1 cellular context compared by ENCODE assay signal in the genomic region with DNA sequence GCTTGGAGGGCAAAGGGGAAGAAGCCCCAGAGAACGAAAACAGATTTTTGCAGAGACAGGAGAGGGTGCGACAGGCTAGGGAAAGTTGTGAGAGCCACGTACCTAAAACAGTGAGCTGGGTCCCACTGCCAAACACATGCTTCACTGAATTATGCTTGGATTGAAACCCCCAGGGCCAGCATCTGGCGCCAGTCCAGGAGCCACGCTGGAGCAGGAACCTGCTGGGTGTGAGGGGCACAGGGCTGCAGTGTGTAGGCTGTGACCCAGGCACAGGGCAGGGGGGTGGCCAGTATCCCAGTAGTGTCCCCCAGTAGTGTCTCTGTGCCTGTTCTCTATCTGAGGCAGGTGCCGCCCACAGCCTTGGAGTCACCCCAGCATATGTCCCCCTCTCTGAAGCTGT.
TF ChIP-seq lines count a peak whose summit lies in the region.

No MANE protein-coding gene starts in this region.

TF ChIP-seq in HEK293, 187 proteins besides CTCF, POLR2A, EP300 and RAD21:
- peak; percentile 21; the same call in 1 of the 2 replicates for TF ChIP-seq ZIC2 (tag by site-specific recombination; IDR thresholded peaks at IDR 0.05)
